In the genomic region with DNA sequence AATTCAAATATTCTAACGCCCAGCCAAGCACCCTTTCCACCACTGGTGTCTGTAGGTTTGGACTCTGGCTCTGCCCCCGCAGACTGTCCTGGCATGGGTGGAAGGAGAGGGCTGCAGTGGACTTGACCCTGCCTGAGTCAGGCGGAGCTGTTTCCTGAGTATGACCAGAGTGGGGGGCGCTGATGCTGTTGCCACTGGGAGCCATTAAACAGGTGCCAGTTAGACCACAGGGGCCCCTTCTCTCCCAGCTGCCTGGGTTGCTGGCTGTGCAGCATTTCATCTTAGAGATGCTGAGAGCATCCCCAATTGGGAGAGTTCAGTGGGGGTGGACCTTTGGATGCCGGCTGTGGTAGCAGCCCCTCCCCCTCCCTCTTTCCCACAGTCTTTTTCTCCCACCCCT, we compare ENCODE assay signal across 18 cellular contexts.
DNase-seq lines count a peak whose midpoint lies in the region; ATAC-seq and TF ChIP-seq lines count a peak whose summit lies in the region.
"Had no signal": no experiment of that assay in that cellular context is flagged by ENCODE, and none has a peak within 500 bp of the region (broad histone marks: within the 10 kb centered on the region; RNA-seq: fewer than 3 reads in every experiment).

No MANE protein-coding gene starts in this region.

- peaks cover 8% of the 10 kb centered on the region for H3K27me3 ChIP-seq in DND-41 (ENCODE audit: insufficient read depth, low read length, poor library complexity)
- no peaks in the 10 kb centered on the region for H3K27me3 ChIP-seq in neuronal stem cell (ENCODE audit: control insufficient read depth in 3 of 3, insufficient read depth in 3 of 3, low read depth in 1 of 3, low read length in 3 of 3)
- H3K27me3 ChIP-seq in vagina = no peaks in the 10 kb centered on the region
- peaks cover 0 to 37% (median 26%) of the 10 kb centered on the region in 7 donors for H3K27me3 ChIP-seq in heart right ventricle
- H3K27me3 ChIP-seq: BLaER1 had no signal

- peaks cover 7% of the 10 kb centered on the region for H3K27me3 Mint-ChIP-seq in activated T-cell treated with anti-CD3 and anti-CD28 coated beads, Interleukin-2, amount 50 U/mL, for 4 hours (ENCODE audit: low read depth)

- intact Hi-C loops in vagina (cut with DNase I) = no loop called here
- intact Hi-C loops in heart right ventricle (cut with DNase I) = no loop called here

- WGBS in neuronal stem cell (ENCODE audit: extremely low coverage in 2 of 2, insufficient read length in 2 of 2, insufficient replicate concordance in 1 of 2), 2 donors = no CpG with 5 or more reads among the region's 5 CpGs
- 71 to 76% methylated on average over 5 of the region's 5 CpGs for WGBS in heart right ventricle, 2 donors

- H3K4me3 ChIP-seq in DND-41 (ENCODE audit: low read depth in 1 of 2, low read length in 2 of 2) (no peak overlapping the region), neuronal stem cell (ENCODE audit: low read length in 2 of 2) (no peak overlapping the region), vagina (no peak overlapping the region), heart right ventricle (no peak overlapping the region)
- H3K4me3 ChIP-seq: BLaER1, GM23248 had no signal

- H2BK120ac ChIP-seq in neuronal stem cell (ENCODE audit: low read depth, low read length) = no peak overlapping the region

- H3K9me3 Mint-ChIP-seq in activated T-cell treated with anti-CD3 and anti-CD28 coated beads, Interleukin-2, amount 50 U/mL, for 4 hours = peaks cover 4% of the 10 kb centered on the region
- H3K9me3 Mint-ChIP-seq: CD14-positive monocyte had no signal

- TF ChIP-seq CTCF in DND-41 (IDR thresholded peaks at IDR 0.05; ENCODE audit: borderline replicate concordance, extremely low read depth, low read length, poor library complexity, severe bottlenecking) = no peak
- TF ChIP-seq CTCF in vagina (IDR thresholded peaks at IDR 0.05) = no peak
- no peak for TF ChIP-seq CTCF in heart right ventricle (IDR thresholded peaks at IDR 0.05)

- no peak overlapping the region for H3K4me2 ChIP-seq in DND-41 (ENCODE audit: insufficient read depth, low read length)
- H3K4me2 ChIP-seq in neuronal stem cell (ENCODE audit: insufficient read depth, low read length, poor library complexity, severe bottlenecking) = no peak overlapping the region
- H3K4me2 ChIP-seq: BLaER1 had no signal

- H3K9me3 ChIP-seq in DND-41 (ENCODE audit: insufficient read depth, low read length, severe bottlenecking) (no peaks in the 10 kb centered on the region), neuronal stem cell (replicated peaks in 1 of 2; ENCODE audit: control insufficient read depth in 2 of 2, insufficient read depth in 1 of 2, low read depth in 1 of 2, low read length in 2 of 2) (no peaks in the 10 kb centered on the region), vagina (no peaks in the 10 kb centered on the region), heart right ventricle (peaks cover 0 to 3% (median 0%) of the 10 kb centered on the region in 11 donors)
- H3K9me3 ChIP-seq: BLaER1 had no signal

- ATAC-seq in DND-41 (ENCODE audit: insufficient read depth, low read depth) (no peak), GM21515 (IDR thresholded peaks at IDR 0.05; ENCODE audit: unreplicated experiment) (no peak), heart right ventricle (no peak)
- ATAC-seq in activated T-cell treated with anti-CD3 and anti-CD28 coated beads, Interleukin-2, amount 50 U/mL, for 4 hours = no peak

- H3K9ac ChIP-seq in DND-41 (ENCODE audit: low read depth, low read length) (no peak overlapping the region), neuronal stem cell (ENCODE audit: low read depth, low read length, poor library complexity) (no peak overlapping the region)
- H3K9ac ChIP-seq: BLaER1, GM23248 had no signal

- peaks cover 1% of the 10 kb centered on the region for H3K4me1 Mint-ChIP-seq in activated T-cell treated with anti-CD3 and anti-CD28 coated beads, Interleukin-2, amount 50 U/mL, for 4 hours (ENCODE audit: low read depth)
- H3K4me1 Mint-ChIP-seq: CD14-positive monocyte had no signal

- H3K23ac ChIP-seq in neuronal stem cell (ENCODE audit: low read depth, low read length, poor library complexity) = no peak overlapping the region

- no peak overlapping the region for H4K91ac ChIP-seq in neuronal stem cell (ENCODE audit: low read depth, low read length, poor library complexity)

- no peaks in the 10 kb centered on the region; the same call in 1 of the 2 replicates for H4K20me1 ChIP-seq in DND-41 (ENCODE audit: insufficient read depth, low read length)
- H4K20me1 ChIP-seq: BLaER1 had no signal

- H3K14ac ChIP-seq in neuronal stem cell (ENCODE audit: low read length) = no peak overlapping the region

- no peaks in the 10 kb centered on the region for H3K79me1 ChIP-seq in neuronal stem cell (ENCODE audit: low read depth, low read length)

- H2AK5ac ChIP-seq in neuronal stem cell (ENCODE audit: low read depth, low read length) = no peak overlapping the region

- H2BK12ac ChIP-seq in neuronal stem cell (ENCODE audit: low read length) = no peak overlapping the region

- H3K4me3 Mint-ChIP-seq in activated T-cell treated with anti-CD3 and anti-CD28 coated beads, Interleukin-2, amount 50 U/mL, for 4 hours = no peak overlapping the region
- H3K4me3 Mint-ChIP-seq: CD14-positive monocyte; CD4-positive, alpha-beta memory T cell; HFFc6 had no signal

- DNase-seq in DND-41 (peak; percentile 5), ecto neural progenitor cell (ENCODE audit: low spot score) (peak; percentile 20), neuronal stem cell (ENCODE audit: low spot score) (no peak), vagina (ENCODE audit: extremely low spot score in 2 of 2) (peak; percentile 69 to 91), heart right ventricle (no peak)
- DNase-seq in activated T-cell treated with anti-CD3 and anti-CD28 coated beads, Interleukin-2, amount 50 U/mL, for 4 hours = no peak
- DNase-seq: 8988T; CD4-positive, alpha-beta memory T cell; DMS153; DMS79; GF-D8; GM23248; HCEC 1CT; HFFc6; IMR-90 had no signal

- no peaks in the 10 kb centered on the region for H3K79me2 ChIP-seq in DND-41 (ENCODE audit: insufficient read depth, low read length)

- no peak overlapping the region for H3K27ac ChIP-seq in DND-41 (ENCODE audit: low read length)
- H3K27ac ChIP-seq in neuronal stem cell (replicated peaks; ENCODE audit: low read length) = no peak overlapping the region
- H3K27ac ChIP-seq in vagina = no peak overlapping the region
- no peak overlapping the region for H3K27ac ChIP-seq in heart right ventricle
- H3K27ac ChIP-seq: BLaER1, GM23248 had no signal

- peak overlapping the region; percentile 32 for H3K18ac ChIP-seq in neuronal stem cell (ENCODE audit: low read length)

- TF ChIP-seq POLR2A in vagina (IDR thresholded peaks at IDR 0.05) = no peak

- H2AFZ ChIP-seq in DND-41 (ENCODE audit: low read depth, low read length) (no peak overlapping the region), neuronal stem cell (ENCODE audit: low read length) (no peak overlapping the region)
- H2AFZ ChIP-seq: GM23248 had no signal

- H3K36me3 Mint-ChIP-seq in activated T-cell treated with anti-CD3 and anti-CD28 coated beads, Interleukin-2, amount 50 U/mL, for 4 hours (ENCODE audit: insufficient read depth) = no peaks in the 10 kb centered on the region
- H3K36me3 Mint-ChIP-seq: CD14-positive monocyte; CD4-positive, alpha-beta memory T cell had no signal

- no peak overlapping the region for H2BK5ac ChIP-seq in neuronal stem cell (ENCODE audit: low read length)

- H2BK15ac ChIP-seq in neuronal stem cell (ENCODE audit: low read length) = no peak overlapping the region

- no peak overlapping the region for H3K4ac ChIP-seq in neuronal stem cell (ENCODE audit: low read length)

- H3K4me1 ChIP-seq in DND-41 (ENCODE audit: insufficient read depth, low read length) (no peaks in the 10 kb centered on the region), neuronal stem cell (ENCODE audit: control insufficient read depth in 2 of 2, insufficient read depth in 1 of 2, low read depth in 1 of 2, low read length in 2 of 2) (no peaks in the 10 kb centered on the region), vagina (no peaks in the 10 kb centered on the region), heart right ventricle (no peaks in the 10 kb centered on the region)
- H3K4me1 ChIP-seq: BLaER1 had no signal

- no peaks in the 10 kb centered on the region for H3K36me3 ChIP-seq in DND-41 (ENCODE audit: insufficient read depth, low read length)
- H3K36me3 ChIP-seq in neuronal stem cell (replicated peaks in 1 of 2; ENCODE audit: control insufficient read depth in 2 of 2, insufficient read depth in 2 of 2, low read length in 2 of 2) = no peaks in the 10 kb centered on the region
- H3K36me3 ChIP-seq in vagina = no peaks in the 10 kb centered on the region
- H3K36me3 ChIP-seq in heart right ventricle = no peaks in the 10 kb centered on the region
- H3K36me3 ChIP-seq: BLaER1 had no signal

- H4K8ac ChIP-seq in neuronal stem cell (ENCODE audit: low read depth, low read length) = no peak overlapping the region

Comparison
In these comparisons a context has a peak if more than half of its experiments do, and no peak if none do; other contexts are left out.
1. DNase-seq: peak in DND-41 (single experiment), ecto neural progenitor cell (single experiment) and vagina (2 of 2); none in neuronal stem cell (single experiment), heart right ventricle (0 of 2) and activated T-cell treated with anti-CD3 and anti-CD28 coated beads, Interleukin-2, amount 50 U/mL, for 4 hours (single experiment).